21 cellular contexts compared by ENCODE assay signal in genomic region chr1:17116643-17117042, GRCh38. TPM values are rescaled to one million over a fixed set of nuclear protein-coding genes. Genes with fewer than 3 reads are reported as not detected.
DNase-seq lines count a peak whose midpoint lies in the region; ATAC-seq, FAIRE-seq and TF ChIP-seq lines count a peak whose summit lies in the region.
"Had no signal": no experiment of that assay in that cellular context is flagged by ENCODE, and none has a peak within 500 bp of the region (broad histone marks: within the 10 kb centered on the region; RNA-seq: fewer than 3 reads in every experiment).

No MANE protein-coding gene starts in this region.

- H3K36me3 ChIP-seq in K562 (ENCODE audit: control insufficient read depth, insufficient read depth, low read length) (no peaks in the 10 kb centered on the region), osteoblast (ENCODE audit: insufficient read depth, low read length) (no peaks in the 10 kb centered on the region), skeletal muscle tissue (ENCODE audit: control insufficient read depth in 3 of 3, insufficient read depth in 3 of 3, low read length in 3 of 3) (peaks cover 0 to 11% (median 4%) of the 10 kb centered on the region in 3 donors), A673 (ENCODE audit: insufficient read depth, low read length, poor library complexity, severe bottlenecking) (no peaks in the 10 kb centered on the region), H7 (replicated peaks; ENCODE audit: control insufficient read depth, insufficient read depth, low read length) (no peaks in the 10 kb centered on the region)
- H3K36me3 ChIP-seq: BE2C had no signal

- H3K4me2 ChIP-seq in K562 (ENCODE audit: insufficient read depth, low read length) (no peak overlapping the region), osteoblast (ENCODE audit: insufficient read depth, low read length) (no peak overlapping the region)

- H3K4me3 ChIP-seq in K562 (no peak overlapping the region), osteoblast (ENCODE audit: insufficient read depth, low read length) (no peak overlapping the region), skeletal muscle tissue (ENCODE audit: low read length in 3 of 3) (peak overlapping the region; percentile 46 to 91 (median 68)), A673 (ENCODE audit: low read depth, low read length, poor library complexity, severe bottlenecking) (no peak overlapping the region), H7 (ENCODE audit: insufficient read depth, low read depth, low read length) (no peak overlapping the region)

- CTCF ChIA-PET in K562 (lab: Yijun Ruan, JAX; ENCODE audit: low intra/inter-chr PET ratio) (no interaction called here), A673 (lab: Charles Lee) (no interaction called here)

- H3K4me1 ChIP-seq in K562 (replicated peaks in 1 of 2; ENCODE audit: control insufficient read depth in 2 of 2, insufficient read depth in 2 of 2, low read length in 2 of 2) (peaks cover 4 to 20% of the 10 kb centered on the region in 2 experiments; a peak in 2 of 5 replicates), osteoblast (ENCODE audit: insufficient read depth, low read length) (peaks cover 12% of the 10 kb centered on the region), skeletal muscle tissue (ENCODE audit: control insufficient read depth in 3 of 3, insufficient read depth in 3 of 3, low read length in 3 of 3) (peaks cover 61 to 88% (median 76%) of the 10 kb centered on the region in 3 donors), A673 (ENCODE audit: insufficient read depth, low read length, poor library complexity, severe bottlenecking) (peaks cover 25% of the 10 kb centered on the region)
- H3K4me1 ChIP-seq: BE2C had no signal

- in situ Hi-C loops in K562 (cut with MboI) = no loop called here

- TF ChIP-seq RAD21 in K562 (CRISPR knock-in tag; conservative IDR thresholded peaks at IDR 0.05 in 1 of 2, IDR thresholded peaks at IDR 0.05 in 1 of 2) = no peak

- no peak for TF ChIP-seq POLR2A in K562 (conservative IDR thresholded peaks at IDR 0.05)

- TF ChIP-seq CTCF in K562 (IDR thresholded peaks at IDR 0.05 in 2 of 3, conservative IDR thresholded peaks at IDR 0.05 in 1 of 3; ENCODE audit: insufficient read depth in 2 of 3, low read depth in 1 of 3, low read length in 3 of 3) (no peak), osteoblast (IDR thresholded peaks at IDR 0.05; ENCODE audit: extremely low read depth, low read depth, low read length) (no peak), A673 (conservative IDR thresholded peaks at IDR 0.05; ENCODE audit: low read depth, low read length) (no peak)

- BruUV-seq in K562 (replicated peaks; lab: Mats Ljungman, UMichigan) (no TSS peak), A673 (replicated peaks; lab: Mats Ljungman, UMichigan) (no TSS peak)

- peaks cover 21 to 50% of the 10 kb centered on the region in 2 experiments for H3K27me3 ChIP-seq in K562 (ENCODE audit: control insufficient read depth in 2 of 2, insufficient read depth in 2 of 2, low read length in 2 of 2)
- H3K27me3 ChIP-seq in layer of hippocampus (ENCODE audit: control insufficient read depth, insufficient read depth, low read length) = no peaks in the 10 kb centered on the region
- peaks cover 57% of the 10 kb centered on the region for H3K27me3 ChIP-seq in osteoblast (ENCODE audit: insufficient read depth, low read length)
- peaks cover 4 to 26% (median 15%) of the 10 kb centered on the region in 3 donors for H3K27me3 ChIP-seq in skeletal muscle tissue (ENCODE audit: control insufficient read depth in 3 of 3, insufficient read depth in 3 of 3, low read length in 3 of 3)
- H3K27me3 ChIP-seq in A673 (replicated peaks; ENCODE audit: insufficient read depth, low read depth, low read length, poor library complexity) = no peaks in the 10 kb centered on the region
- H3K27me3 ChIP-seq in H7 (ENCODE audit: control insufficient read depth, insufficient read depth, low read length) = peaks cover 32% of the 10 kb centered on the region

- no peak for FAIRE-seq in K562 (lab: Jason Lieb, UNC)
- FAIRE-seq: D721Med, GM12892, HTR-8/SVneo had no signal

- no peak overlapping the region for H2AFZ ChIP-seq in K562 (ENCODE audit: low read depth, low read length)
- H2AFZ ChIP-seq in osteoblast (ENCODE audit: low read length) = no peak overlapping the region

- 0% methylated on average over 1 of the region's 1 CpG for WGBS in K562 (ENCODE audit: insufficient coverage, low coverage, missing lambda C conversion rate)

- ATAC-seq in K562 (no peak), GM21825 (IDR thresholded peaks at IDR 0.05; ENCODE audit: unreplicated experiment) (no peak)

- H3K27ac ChIP-seq in K562 (ENCODE audit: extremely low read depth, low read depth, low read length) (no peak overlapping the region), layer of hippocampus (ENCODE audit: low read depth, low read length) (peak overlapping the region; percentile 40), osteoblast (ENCODE audit: low read depth, low read length) (no peak overlapping the region), skeletal muscle tissue (ENCODE audit: low read depth, low read length) (peak overlapping the region; percentile 98), A673 (ENCODE audit: low read depth, low read length, poor library complexity, severe bottlenecking) (no peak overlapping the region)

- H3K9me3 ChIP-seq in K562 (replicated peaks; ENCODE audit: control insufficient read depth, insufficient read depth, low read depth, low read length) (no peaks in the 10 kb centered on the region), osteoblast (ENCODE audit: low read depth, low read length) (no peaks in the 10 kb centered on the region), skeletal muscle tissue (ENCODE audit: control insufficient read depth in 3 of 3, low read length in 3 of 3) (no peaks in the 10 kb centered on the region), A673 (ENCODE audit: low read depth, low read length, poor library complexity, severe bottlenecking) (no peaks in the 10 kb centered on the region)
- H3K9me3 ChIP-seq: BE2C had no signal

- no peaks in the 10 kb centered on the region for H3K9me1 ChIP-seq in K562 (ENCODE audit: control insufficient read depth, insufficient read depth, low read length)

- TF ChIP-seq EP300 in K562 (IDR thresholded peaks at IDR 0.05; ENCODE audit: low read length) = no peak

- peaks cover 23% of the 10 kb centered on the region for H4K20me1 ChIP-seq in K562 (replicated peaks; ENCODE audit: control insufficient read depth, insufficient read depth, low read length)
- no peaks in the 10 kb centered on the region for H4K20me1 ChIP-seq in osteoblast (ENCODE audit: insufficient read depth, low read length)

- H3K79me2 ChIP-seq in K562 (ENCODE audit: control insufficient read depth, insufficient read depth, low read length) (no peaks in the 10 kb centered on the region), osteoblast (ENCODE audit: insufficient read depth, low read length) (no peaks in the 10 kb centered on the region)

- DNase-seq in K562 (ENCODE audit: extremely low read depth in 1 of 4, low spot score in 3 of 4) (no peak), osteoblast (ENCODE audit: insufficient read length, low spot score, missing footprints) (peak; percentile 89), UCSD-AML1 (lab: John Stamatoyannopoulos, UW; ENCODE audit: unreplicated experiment) (no peak), A673 (ENCODE audit: low spot score) (no peak), H7 (no peak)
- DNase-seq: ACHN; BE2C; CD4-positive, CD25-positive, alpha-beta regulatory T cell; CD8-positive, alpha-beta memory T cell; COR-L47; GDM1; GOT3; H9; KG1 had no signal

- POLR2A ChIA-PET in K562 (lab: Yijun Ruan, JAX) = interaction anchor here (0.7 kb wide), 1 partner anchor 495 kb away, joined by 3 read pairs; no protein-coding TSS in a partner anchor
- POLR2A ChIA-PET in A673 (lab: Charles Lee; ENCODE audit: low non-redundant PET) = no interaction called here

- H3K9ac ChIP-seq in K562 (ENCODE audit: insufficient read depth in 1 of 2, low read depth in 2 of 2, low read length in 2 of 2) (no peak overlapping the region), skeletal muscle tissue (ENCODE audit: low read depth in 1 of 3, low read length in 3 of 3) (peak overlapping the region; percentile 75 to 100 (median 100))

- intact Hi-C loops in K562 (cut with micrococcal nuclease) = no loop called here
- intact Hi-C loops in A673 (cut with micrococcal nuclease; ENCODE audit: unreplicated experiment) = no loop called here

TF ChIP-seq in K562, 482 proteins besides CTCF, POLR2A, EP300 and RAD21:
- TF ChIP-seq RBM25 (IDR thresholded peaks at IDR 0.05; ENCODE audit: low read depth, low read length, severe bottlenecking) = peak; percentile 51
- TF ChIP-seq BCOR (IDR thresholded peaks at IDR 0.05) = 0 out of 2 replicates have a peak, but pooled peaks have one; percentile 20
- TF ChIP-seq BRF2 (IDR thresholded peaks at IDR 0.05; ENCODE audit: borderline replicate concordance, insufficient read depth, insufficient read length) = no peak

RNA-seq across cellular contexts. Expression of gene PADI2, which starts 2.6 kb away (rescaled TPM):
- not detected in 2 replicates for total RNA-seq in K562 (2011; cell fraction: chromatin; rRNA removed; ENCODE audit: low replicate concordance)
- total RNA-seq in K562 (2011; cell fraction: nucleolus; rRNA removed) = not detected in 2 replicates
- total RNA-seq in K562 (2011; cell fraction: nucleoplasm; rRNA removed) = not detected in 2 replicates
- total RNA-seq in K562 (2014; rRNA removed) (not detected in 2 replicates), K562 (2014; rRNA removed; fragmentation: Illumina TruSeq; extraction: Trizol) (not detected in 2 replicates), K562 (2015; rRNA removed; fragmentation: Illumina TruSeq; extraction: Trizol) (not detected in 2 replicates), K562 (2021) (0.11 and 0.13 TPM in 2 replicates), osteoblast (under 0.01 and 0.29 TPM in 2 replicates), skeletal muscle tissue (33.9 TPM), A673 (2021) (26.4 and 27.7 TPM in 2 replicates)
- polyA plus RNA-seq in K562 (2011; rRNA removed) (0.01 TPM in 2 replicates), K562 (2014; fragmentation: Illumina TruSeq; extraction: Trizol) (not detected in 2 replicates), K562 (2014; fragmentation: Nextera tagmentation; extraction: Ambion mirVana) (under 1 TPM; 0.01 TPM), K562 (2014; rRNA removed) (not detected in 2 replicates)
- polyA plus RNA-seq in K562 (2011; cell fraction: cytosol; rRNA removed) = 0.03 TPM in 1 of 2 replicates, not detected in the other
- not detected in 2 replicates for polyA plus RNA-seq in K562 (2011; cell fraction: nucleus; rRNA removed)
- 0.05 TPM in 1 of 2 replicates, not detected in the other for polyA plus RNA-seq in K562 (2012)
- polyA minus RNA-seq in K562 (2011; rRNA and poly(A)+ RNA removed) = not detected in 2 replicates
- polyA minus RNA-seq in K562 (2011; cell fraction: cytosol; rRNA and poly(A)+ RNA removed) = not detected in 2 replicates
- not detected in 2 replicates for polyA minus RNA-seq in K562 (2011; cell fraction: nucleus; rRNA and poly(A)+ RNA removed)
- 2.0 and 2.1 TPM in 2 replicates for total RNA-seq in H7 (2014; rRNA removed; shearing (Covaris generic))
- total RNA-seq: A172; CD4-positive, CD25-positive, alpha-beta regulatory T cell; CD8-positive, alpha-beta memory T cell had no signal
- polyA plus RNA-seq: CD8-positive, alpha-beta memory T cell had no signal

Comparison
In these comparisons a context has a peak if more than half of its experiments do, and no peak if none do; other contexts are left out.
1. H3K27ac ChIP-seq: peak in layer of hippocampus (single experiment) and skeletal muscle tissue (single experiment); none in K562 (single experiment), osteoblast (single experiment) and A673 (single experiment).
2. H3K4me3 ChIP-seq: peak in skeletal muscle tissue (3 of 3); none in K562 (single experiment), osteoblast (single experiment), A673 (single experiment) and H7 (single experiment).
3. H3K9ac ChIP-seq: peak in skeletal muscle tissue (3 of 3); none in K562 (0 of 2).